28 cellular contexts compared by ENCODE assay signal in the genomic region with DNA sequence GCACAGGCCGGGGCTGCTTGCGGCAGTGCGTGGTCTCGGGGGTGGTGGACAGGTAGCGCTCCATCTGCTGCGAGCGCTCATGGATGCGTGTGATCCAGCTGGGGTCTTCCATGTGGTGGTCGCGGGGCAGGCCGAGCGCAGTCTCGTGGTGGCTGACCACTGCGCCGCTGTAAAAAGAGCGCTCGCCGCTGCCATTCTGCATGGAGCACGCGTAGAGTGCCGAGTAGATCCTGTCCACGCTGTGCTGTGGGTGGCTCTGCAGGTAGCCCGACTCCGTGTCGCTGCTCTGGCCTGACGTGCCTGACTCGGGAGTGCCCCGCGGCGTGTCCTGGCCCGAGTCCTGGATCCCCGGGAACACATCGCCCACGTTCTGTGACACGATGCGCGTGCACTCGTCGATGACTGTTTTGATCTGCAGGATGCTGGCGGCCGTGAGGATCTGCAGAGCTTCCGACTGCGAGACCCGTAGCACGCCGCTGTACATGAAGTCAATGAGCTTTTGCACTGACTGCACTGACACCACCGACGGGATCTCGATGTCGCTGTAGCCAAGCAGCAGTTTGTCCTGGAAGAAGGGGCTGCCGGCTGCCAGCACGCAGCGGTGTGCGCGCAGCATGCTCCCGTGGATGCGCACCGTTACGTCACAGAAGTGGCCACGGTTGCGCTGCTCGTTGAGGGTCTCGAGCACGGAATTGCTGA. TPM values are rescaled to one million over a fixed set of nuclear protein-coding genes. Genes with fewer than 3 reads are reported as not detected.
DNase-seq lines count a peak whose midpoint lies in the region; ATAC-seq, FAIRE-seq and TF ChIP-seq lines count a peak whose summit lies in the region.
"Had no signal": no experiment of that assay in that cellular context is flagged by ENCODE, and none has a peak within 500 bp of the region (broad histone marks: within the 10 kb centered on the region; RNA-seq: fewer than 3 reads in every experiment).

No MANE protein-coding gene starts in this region.

- H2BK15ac ChIP-seq in H1 (ENCODE audit: low read length), result peak overlapping the region; percentile 61; the same call in 1 of the 2 replicates

- H3K4me2 ChIP-seq in H1 (ENCODE audit: insufficient read depth in 1 of 2, low read depth in 2 of 2, low read length in 2 of 2), result no peak overlapping the region

- no peak overlapping the region for H2BK120ac ChIP-seq in H1 (replicated peaks; ENCODE audit: low read depth, low read length)

- TF ChIP-seq RAD21 in H1 (IDR thresholded peaks at IDR 0.05 in 1 of 2, conservative IDR thresholded peaks at IDR 0.05 in 1 of 2; ENCODE audit: low read depth in 2 of 2, low read length in 2 of 2), result no peak

- H3K14ac ChIP-seq in H1 (ENCODE audit: insufficient read length), result no peak overlapping the region

- H4K20me1 ChIP-seq in H1 (replicated peaks in 1 of 2; ENCODE audit: control insufficient read depth in 1 of 2, insufficient read depth in 2 of 2, low read length in 2 of 2), result no peaks in the 10 kb centered on the region

- no peak overlapping the region for H3K56ac ChIP-seq in H1 (replicated peaks; ENCODE audit: insufficient read length, low read depth, low read length)

- POLR2A ChIA-PET in H1 (lab: Charles Lee; ENCODE audit: partially characterized antibody), result no interaction called here

- H3K18ac ChIP-seq in H1 (ENCODE audit: extremely low read depth, low read length), result 0 out of 2 replicates have a peak overlapping the region, but pooled peaks have one; percentile 64

- CTCF ChIA-PET in H1 (lab: Charles Lee; ENCODE audit: partially characterized antibody), result interaction anchor here (2.3 to 4.1 kb wide), 3 partner anchors 13 to 33 kb away, joined by 9 to 17 read pairs (median 12); no protein-coding TSS in a partner anchor

- TF ChIP-seq EP300 in H1 (IDR thresholded peaks at IDR 0.05; ENCODE audit: borderline replicate concordance in 1 of 2, low read depth in 2 of 2, low read length in 2 of 2), result no peak

- no peak overlapping the region for H2AK5ac ChIP-seq in H1 (ENCODE audit: low read depth, low read length)

- H3K27ac ChIP-seq in left ventricle myocardium inferior (replicated peaks) (no peak overlapping the region), H1 (ENCODE audit: low read depth, low read length) (no peak overlapping the region), upper lobe of right lung (no peak overlapping the region)
- H3K27ac ChIP-seq: 22Rv1, GM23248, SK-N-MC had no signal

- H2BK20ac ChIP-seq in H1 (ENCODE audit: low read length), result peak overlapping the region; percentile 0; the same call in 1 of the 2 replicates

- ATAC-seq in Right ventricle myocardium inferior (peak; percentile 20), left lobe of liver (peak; percentile 47), upper lobe of right lung (peak; percentile 38), HG02678 (IDR thresholded peaks at IDR 0.05; ENCODE audit: unreplicated experiment) (no peak)

- H4K5ac ChIP-seq in H1 (ENCODE audit: insufficient read length, low read depth, low read length), result no peak overlapping the region

- no peaks in the 10 kb centered on the region for H3K79me2 ChIP-seq in H1 (ENCODE audit: control insufficient read depth in 1 of 2, insufficient read depth in 2 of 2, low read length in 2 of 2)

- DNase-seq in Right ventricle myocardium inferior (ENCODE audit: missing footprints) (no peak), left ventricle myocardium inferior (no peak), H1 (ENCODE audit: low read depth in 1 of 2, low spot score in 2 of 2) (no peak), left lobe of liver (ENCODE audit: low spot score) (no peak), upper lobe of right lung (no peak), DMS153 (lab: John Stamatoyannopoulos, UW) (no peak), frontal cortex (ENCODE audit: low spot score in 2 of 2) (no peak)
- DNase-seq: BE2C; Calu3; CD8-positive, alpha-beta memory T cell; DND-41; GM23248; H9; KBM-7; NCI-H1105 treated with DMSO at 0.1 percent for 48 hours; NCI-H146; NCI-H1930; NCI-H2107; NCI-H526; NCI-H82; RPMI8226; SIG-M5 had no signal

- H3K4me3 ChIP-seq in left ventricle myocardium inferior (no peak overlapping the region), H1 (ENCODE audit: extremely low read depth in 1 of 4, insufficient read depth in 2 of 4, low read depth in 3 of 4, low read length in 4 of 4) (no peak overlapping the region), upper lobe of right lung (no peak overlapping the region)
- H3K4me3 ChIP-seq: GM23248, SK-N-MC had no signal

- no peak overlapping the region; the same call in 1 of the 2 replicates for H2BK12ac ChIP-seq in H1 (ENCODE audit: low read depth, low read length)

- intact Hi-C loops in Right ventricle myocardium inferior (cut with DNase I), result no loop called here
- intact Hi-C loops in left ventricle myocardium inferior (cut with micrococcal nuclease), result no loop called here
- intact Hi-C loops in upper lobe of right lung (cut with DNase I), result no loop called here

- H4K91ac ChIP-seq in H1 (replicated peaks; ENCODE audit: insufficient read length, low read length), result peak overlapping the region; percentile 77

- no peaks in the 10 kb centered on the region for H3K23me2 ChIP-seq in H1 (ENCODE audit: low read depth, low read length)

- H4K8ac ChIP-seq in H1 (ENCODE audit: extremely low read depth, insufficient read depth, low read length), result peak overlapping the region; percentile 86

- peak overlapping the region; percentile 36; the same call in 1 of the 2 replicates for H2BK5ac ChIP-seq in H1 (ENCODE audit: low read depth, low read length)

- H2AFZ ChIP-seq in H1 (ENCODE audit: low read length), result no peak overlapping the region
- H2AFZ ChIP-seq: GM23248 had no signal

- no peaks in the 10 kb centered on the region for H3K27me3 ChIP-seq in left ventricle myocardium inferior (ENCODE audit: low read depth)
- no peaks in the 10 kb centered on the region for H3K27me3 ChIP-seq in H1 (replicated peaks in 1 of 4; ENCODE audit: control insufficient read depth in 3 of 4, extremely low read depth in 1 of 4, insufficient read depth in 3 of 4, low read length in 3 of 4)
- H3K27me3 ChIP-seq in upper lobe of right lung, result no peaks in the 10 kb centered on the region
- H3K27me3 ChIP-seq: BE2C had no signal

- no peak for TF ChIP-seq POLR2A in H1 (IDR thresholded peaks at IDR 0.05; ENCODE audit: control extremely low read depth in 1 of 2, low read depth in 2 of 2, low read length in 2 of 2)

- peaks cover 16% of the 10 kb centered on the region for H3K4me1 ChIP-seq in left ventricle myocardium inferior
- H3K4me1 ChIP-seq in H1 (replicated peaks in 1 of 4; ENCODE audit: control insufficient read depth in 3 of 4, insufficient read depth in 4 of 4, low read length in 3 of 4), result peaks cover under 1 to 11% (median 4%) of the 10 kb centered on the region in 4 experiments; a peak in 6 of 7 replicates
- H3K4me1 ChIP-seq in upper lobe of right lung, result no peaks in the 10 kb centered on the region
- H3K4me1 ChIP-seq: BE2C had no signal

- WGBS in H1 (ENCODE audit: extremely low coverage in 1 of 2, insufficient coverage in 1 of 2, insufficient read length in 1 of 2, insufficient replicate concordance in 2 of 2, low coverage in 1 of 2, low lambda C conversion rate in 2 of 2, missing lambda C conversion rate in 1 of 2), 2 experiments, result 95% methylated on average over 59 of the region's 64 CpGs; no CpG with 5 or more reads in 1 of the 2 experiments

- no peak for FAIRE-seq in H1 (lab: Jason Lieb, UNC)
- no peak for FAIRE-seq in frontal cortex (lab: Jason Lieb, UNC)
- FAIRE-seq: HTR-8/SVneo had no signal

- H3K36me3 ChIP-seq in left ventricle myocardium inferior, result peaks cover 46% of the 10 kb centered on the region
- H3K36me3 ChIP-seq in H1 (ENCODE audit: control insufficient read depth in 2 of 4, insufficient read depth in 4 of 4, low read length in 3 of 4), result no peaks in the 10 kb centered on the region
- H3K36me3 ChIP-seq in upper lobe of right lung, result peaks cover 36% of the 10 kb centered on the region

- H3K79me1 ChIP-seq in H1 (ENCODE audit: low read depth, low read length), result no peaks in the 10 kb centered on the region; the same call in 1 of the 2 replicates

- no peak overlapping the region for H3K4ac ChIP-seq in H1 (replicated peaks; ENCODE audit: insufficient read length, low read depth, low read length)

- no peak overlapping the region for H3K23ac ChIP-seq in H1 (ENCODE audit: insufficient read length)

- TF ChIP-seq CTCF in left ventricle myocardium inferior (IDR thresholded peaks at IDR 0.05; ENCODE audit: borderline replicate concordance), result no peak
- no peak for TF ChIP-seq CTCF in H1 (IDR thresholded peaks at IDR 0.05; ENCODE audit: control extremely low read depth in 1 of 3, insufficient read depth in 1 of 3, low read depth in 1 of 3, low read length in 3 of 3)
- no peak for TF ChIP-seq CTCF in upper lobe of right lung (IDR thresholded peaks at IDR 0.05)

- H3K9ac ChIP-seq in H1 (replicated peaks in 1 of 4; ENCODE audit: extremely low read depth in 1 of 4, low read depth in 3 of 4, low read length in 3 of 4), result no peak overlapping the region
- H3K9ac ChIP-seq: GM23248 had no signal

- no peaks in the 10 kb centered on the region for H3K9me3 ChIP-seq in left ventricle myocardium inferior (replicated peaks)
- H3K9me3 ChIP-seq in H1 (ENCODE audit: insufficient read depth in 2 of 2, low read depth in 1 of 2, low read length in 1 of 2), result no peaks in the 10 kb centered on the region; a peak in 1 of 4 replicates
- no peaks in the 10 kb centered on the region for H3K9me3 ChIP-seq in upper lobe of right lung
- H3K9me3 ChIP-seq: BE2C had no signal

TF ChIP-seq in H1, 55 proteins besides CTCF, POLR2A, EP300 and RAD21 (continues in another document):
- no peak for TF ChIP-seq JUN (IDR thresholded peaks at IDR 0.05; ENCODE audit: low read depth, low read length)
- TF ChIP-seq CHD1 (IDR thresholded peaks at IDR 0.05; ENCODE audit: low read depth, low read length), result no peak
- TF ChIP-seq, protein P1, sequence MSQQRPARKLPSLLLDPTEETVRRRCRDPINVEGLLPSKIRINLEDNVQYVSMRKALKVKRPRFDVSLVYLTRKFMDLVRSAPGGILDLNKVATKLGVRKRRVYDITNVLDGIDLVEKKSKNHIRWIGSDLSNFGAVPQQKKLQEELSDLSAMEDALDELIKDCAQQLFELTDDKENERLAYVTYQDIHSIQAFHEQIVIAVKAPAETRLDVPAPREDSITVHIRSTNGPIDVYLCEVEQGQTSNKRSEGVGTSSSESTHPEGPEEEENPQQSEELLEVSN (IDR thresholded peaks at IDR 0.05), result no peak
- TF ChIP-seq BACH1 (IDR thresholded peaks at IDR 0.05; ENCODE audit: low read length), result no peak

RNA-seq across cellular contexts. Expression of gene TIGIT, which starts 57.4 kb away (rescaled TPM):
- not detected for total RNA-seq in Right ventricle myocardium inferior
- total RNA-seq in left ventricle myocardium inferior, result not detected
- not detected in 2 replicates for total RNA-seq in H1 (2021; fragmentation: NEBNext Ultra II Directional; extraction: Animal tissue kit (Norgen Biotek cat#: 25700))
- polyA plus RNA-seq in H1 (2011; rRNA removed), result 0.02 and 0.17 TPM in 2 replicates
- 0.14 TPM for polyA plus RNA-seq in H1 (2011; cell fraction: cytosol; rRNA removed)
- 0.47 TPM for polyA plus RNA-seq in H1 (2011; cell fraction: nucleus; rRNA removed)
- polyA plus RNA-seq in H1 (2012, experiment 1 of 2), result 0.24 to 0.28 TPM in 2 of 4 replicates, not detected in the others
- polyA plus RNA-seq in H1 (2012, experiment 2 of 2), result not detected
- polyA plus RNA-seq in H1 (2013, experiment 1 of 2), result 0.02 TPM
- polyA plus RNA-seq in H1 (2013, experiment 2 of 2), result 0.04 TPM
- polyA minus RNA-seq in H1 (2011; rRNA and poly(A)+ RNA removed), result not detected in 2 replicates
- not detected for polyA minus RNA-seq in H1 (2011; cell fraction: cytosol; rRNA and poly(A)+ RNA removed)
- 0.20 TPM for polyA minus RNA-seq in H1 (2011; cell fraction: nucleus; rRNA and poly(A)+ RNA removed)
- 0.10 TPM for total RNA-seq in left lobe of liver
- total RNA-seq in upper lobe of right lung, result 1.7 TPM
- not detected for total RNA-seq in frontal cortex
- total RNA-seq: Calu3, GM23248, H9, LHCN-M2, MCF 10A had no signal
- polyA plus RNA-seq: GM23248 had no signal
